ENCODE assay signal across 13 cellular contexts in genomic region chrX:100216083-100216482, GRCh38.
DNase-seq lines count a peak whose midpoint lies in the region; ATAC-seq and TF ChIP-seq lines count a peak whose summit lies in the region.
"Had no signal": no experiment of that assay in that cellular context is flagged by ENCODE, and none has a peak within 500 bp of the region (broad histone marks: within the 10 kb centered on the region; RNA-seq: fewer than 3 reads in every experiment).

No MANE protein-coding gene starts in this region.

- H3K9me3 Mint-ChIP-seq in progenitor cell of endocrine pancreas (ENCODE audit: low read depth), result peaks cover 6% of the 10 kb centered on the region

- no peak for TF ChIP-seq CTCF in progenitor cell of endocrine pancreas (IDR thresholded peaks at IDR 0.05; ENCODE audit: unreplicated experiment)

- ATAC-seq in GM18868 (IDR thresholded peaks at IDR 0.05; ENCODE audit: unreplicated experiment) (peak; percentile 90), HG02798 (IDR thresholded peaks at IDR 0.05; ENCODE audit: poor library complexity, unreplicated experiment) (no peak), HG02763 (IDR thresholded peaks at IDR 0.05; ENCODE audit: unreplicated experiment) (no peak)
- ATAC-seq: CD8-positive, alpha-beta T cell had no signal

- no peaks in the 10 kb centered on the region for H3K27me3 Mint-ChIP-seq in progenitor cell of endocrine pancreas
- H3K27me3 Mint-ChIP-seq: CD4-positive, alpha-beta T cell had no signal

- no peaks in the 10 kb centered on the region for H3K36me3 Mint-ChIP-seq in progenitor cell of endocrine pancreas (ENCODE audit: insufficient read depth)
- H3K36me3 Mint-ChIP-seq: CD8-positive, alpha-beta T cell had no signal

- H3K4me1 Mint-ChIP-seq in progenitor cell of endocrine pancreas (ENCODE audit: low read depth), result peaks cover 6% of the 10 kb centered on the region

- no peak overlapping the region for H3K4me3 Mint-ChIP-seq in progenitor cell of endocrine pancreas (ENCODE audit: low read depth)
- H3K4me3 Mint-ChIP-seq: CD4-positive, alpha-beta T cell; CD8-positive, alpha-beta T cell had no signal

- peak overlapping the region; percentile 26 for H3K27ac Mint-ChIP-seq in progenitor cell of endocrine pancreas
- H3K27ac Mint-ChIP-seq: CD4-positive, alpha-beta T cell; CD8-positive, alpha-beta T cell had no signal

- DNase-seq in NCI-H1930 (lab: John Stamatoyannopoulos, UW), result peak; percentile 54 to 61
- DNase-seq in progenitor cell of endocrine pancreas (ENCODE audit: low spot score, unreplicated experiment), result no peak
- DNase-seq: 8988T; ACHN; Caco-2; Calu3; CD4-positive, alpha-beta T cell; CD8-positive, alpha-beta T cell; DMS79 treated with DMSO at 0.1 percent for 48 hours; GF-D8 had no signal
